28 cellular contexts compared by ENCODE assay signal in the genomic region with DNA sequence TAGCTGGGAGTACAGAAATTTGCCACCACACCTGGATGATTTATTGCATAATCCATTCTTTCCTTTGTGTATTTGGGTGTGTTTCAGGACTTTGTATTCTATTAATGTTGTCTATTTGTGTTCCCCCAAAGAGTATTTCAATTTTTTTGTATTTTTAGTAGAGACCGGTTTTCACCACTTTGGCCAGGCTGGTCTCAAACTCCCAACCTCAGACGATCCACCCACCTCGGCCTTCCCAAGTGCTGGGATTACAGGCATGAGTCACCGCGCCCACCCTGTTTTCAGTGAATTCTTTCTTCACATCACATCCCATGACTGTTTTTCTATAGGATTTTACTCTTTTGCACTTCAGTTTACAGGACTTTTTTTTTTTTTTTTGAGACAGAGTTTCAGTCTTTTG.
"Had no signal": no experiment of that assay in that cellular context is flagged by ENCODE, and none has a peak within 500 bp of the region (broad histone marks: within the 10 kb centered on the region; RNA-seq: fewer than 3 reads in every experiment).

No MANE protein-coding gene starts in this region.

- H3K9me3 ChIP-seq: neutrophil, pancreas, psoas muscle, right lobe of liver, sigmoid colon, stomach, testis, tibial artery, transverse colon, upper lobe of left lung, vagina had no signal

- H3K4me1 ChIP-seq: pancreas, psoas muscle, right lobe of liver, sigmoid colon, stomach, testis, tibial artery, transverse colon, upper lobe of left lung, vagina had no signal

- H3K4me3 ChIP-seq: pancreas, psoas muscle, right lobe of liver, sigmoid colon, stomach, testis, tibial artery, transverse colon, upper lobe of left lung, vagina had no signal

- H3K27ac Mint-ChIP-seq: natural killer cell treated with Interleukin-12 subunit alpha and Interleukin-12 subunit beta and Interleukin-15 and Interleukin-18, amount 100 ng/mL, for 72 hours; nephron progenitor cell; stimulated activated effector memory CD8-positive, alpha-beta T cell treated with anti-CD3 and anti-CD28 coated beads, Interleukin-12 subunit alpha, Interleukin-12 subunit beta, amount 100 ng/mL, for 72 hours; stimulated activated naive B cell treated with anti-CD40 and anti-IgM and Interleukin-4, amounts not matched to agents 10 μg/mL and 1 μg/mL and 100 μg/mL, for 72 hours; stimulated activated naive CD8-positive, alpha-beta T cell treated with anti-CD3 and anti-CD28 coated beads, Interleukin-15, Interleukin-2, amounts not matched to agents 100 ng/mL and 50 ng/mL, for 24 hours had no signal

- FAIRE-seq: pancreas, small intestine, urothelium cell line had no signal

- H3K36me3 ChIP-seq: neutrophil, pancreas, right lobe of liver, sigmoid colon, stomach, tibial artery, transverse colon, upper lobe of left lung, vagina had no signal

- H3K4me3 Mint-ChIP-seq: naive B cell; naive thymus-derived CD8-positive, alpha-beta T cell; natural killer cell treated with Interleukin-12 subunit alpha and Interleukin-12 subunit beta and Interleukin-15 and Interleukin-18, amount 100 ng/mL, for 72 hours; nephron progenitor cell; neural crest cell; stimulated activated effector memory CD8-positive, alpha-beta T cell treated with anti-CD3 and anti-CD28 coated beads, Interleukin-12 subunit alpha, Interleukin-12 subunit beta, amount 100 ng/mL, for 72 hours; stimulated activated naive B cell treated with anti-CD40 and anti-IgM and Interleukin-4, amounts not matched to agents 10 μg/mL and 1 μg/mL and 100 μg/mL, for 72 hours; stimulated activated naive CD8-positive, alpha-beta T cell treated with anti-CD3 and anti-CD28 coated beads, Interleukin-15, Interleukin-2, amounts not matched to agents 100 ng/mL and 50 ng/mL, for 24 hours had no signal

- H3K27ac ChIP-seq: neutrophil, pancreas, psoas muscle, right lobe of liver, sigmoid colon, stomach, testis, tibial artery, transverse colon, upper lobe of left lung, vagina had no signal

- H3K9me3 Mint-ChIP-seq: naive thymus-derived CD8-positive, alpha-beta T cell; natural killer cell treated with Interleukin-12 subunit alpha and Interleukin-12 subunit beta and Interleukin-15 and Interleukin-18, amount 100 ng/mL, for 72 hours; nephron progenitor cell; stimulated activated effector memory CD8-positive, alpha-beta T cell treated with anti-CD3 and anti-CD28 coated beads, Interleukin-12 subunit alpha, Interleukin-12 subunit beta, amount 100 ng/mL, for 72 hours; stimulated activated naive CD8-positive, alpha-beta T cell treated with anti-CD3 and anti-CD28 coated beads, Interleukin-15, Interleukin-2, amounts not matched to agents 100 ng/mL and 50 ng/mL, for 24 hours had no signal

- H3K36me3 Mint-ChIP-seq: naive B cell; naive thymus-derived CD8-positive, alpha-beta T cell; natural killer cell treated with Interleukin-12 subunit alpha and Interleukin-12 subunit beta and Interleukin-15 and Interleukin-18, amount 100 ng/mL, for 72 hours; stimulated activated effector memory CD8-positive, alpha-beta T cell treated with anti-CD3 and anti-CD28 coated beads, Interleukin-12 subunit alpha, Interleukin-12 subunit beta, amount 100 ng/mL, for 72 hours; stimulated activated naive B cell treated with anti-CD40 and anti-IgM and Interleukin-4, amounts not matched to agents 10 μg/mL and 1 μg/mL and 100 μg/mL, for 72 hours had no signal

- ATAC-seq: naive thymus-derived CD8-positive, alpha-beta T cell; natural killer cell treated with Interleukin-12 subunit alpha and Interleukin-12 subunit beta and Interleukin-15 and Interleukin-18, amount 100 ng/mL, for 72 hours; pancreas; psoas muscle; right cardiac atrium; right lobe of liver; stimulated activated effector memory CD8-positive, alpha-beta T cell treated with anti-CD3 and anti-CD28 coated beads, Interleukin-12 subunit alpha, Interleukin-12 subunit beta, amount 100 ng/mL, for 72 hours; stimulated activated naive B cell treated with anti-CD40 and anti-IgM and Interleukin-4, amounts not matched to agents 10 μg/mL and 1 μg/mL and 100 μg/mL, for 72 hours had no signal

- DNase-seq: naive B cell; nephron progenitor cell; nucleus accumbens; pancreas; psoas muscle; right cardiac atrium; right lobe of liver; sigmoid colon; small intestine; stimulated activated CD4-positive, alpha-beta T cell treated with anti-CD3 and anti-CD28 coated beads, Interleukin-15, amount 100 ng/mL, for 24 hours; stimulated activated CD4-positive, alpha-beta T cell treated with anti-CD3 and anti-CD28 coated beads, Interleukin-2, amount 100 ng/mL, for 24 hours; stimulated activated CD4-positive, alpha-beta T cell treated with anti-CD3 and anti-CD28 coated beads, Interleukin-2, amount 100 ng/mL, for 48 hours; stimulated activated CD4-positive, alpha-beta T cell treated with anti-CD3 and anti-CD28 coated beads, Interleukin-4, amount 100 ng/mL, for 24 hours; stimulated activated naive B cell treated with anti-CD40 and anti-IgM and Interleukin-4, amounts not matched to agents 10 μg/mL and 1 μg/mL and 100 μg/mL, for 72 hours; stimulated activated naive CD4-positive, alpha-beta T cell treated with Interleukin-2 at 50 U/mL for 16 hours; stomach; testis; tibial artery; transverse colon; upper lobe of left lung had no signal

- H3K4me1 Mint-ChIP-seq: naive B cell; naive thymus-derived CD8-positive, alpha-beta T cell; stimulated activated effector memory CD8-positive, alpha-beta T cell treated with anti-CD3 and anti-CD28 coated beads, Interleukin-12 subunit alpha, Interleukin-12 subunit beta, amount 100 ng/mL, for 72 hours; stimulated activated naive B cell treated with anti-CD40 and anti-IgM and Interleukin-4, amounts not matched to agents 10 μg/mL and 1 μg/mL and 100 μg/mL, for 72 hours had no signal

- H3K27me3 ChIP-seq: neutrophil, pancreas, right lobe of liver, sigmoid colon, testis, upper lobe of left lung, vagina had no signal
